12 cellular contexts compared by ENCODE assay signal in the genomic region with DNA sequence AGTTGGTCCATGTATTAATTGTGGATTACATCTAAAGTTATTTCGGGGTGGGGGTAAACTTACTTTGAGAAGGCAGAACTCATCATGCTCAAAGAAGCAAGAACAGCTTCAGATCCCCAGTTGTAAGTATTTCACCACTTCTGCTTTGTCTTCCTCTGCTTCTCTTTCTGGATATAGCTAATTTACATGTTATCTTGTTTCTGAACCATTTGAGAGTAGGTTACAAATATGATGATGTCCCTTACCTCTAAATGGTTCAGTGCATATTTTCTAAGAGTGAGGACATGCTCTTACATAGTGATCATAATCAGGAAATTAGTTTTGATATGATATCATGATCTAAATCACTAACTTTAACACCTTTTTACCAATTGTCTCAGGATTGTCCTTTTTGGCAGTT. TPM values are rescaled to one million over a fixed set of nuclear protein-coding genes. Genes with fewer than 3 reads are reported as not detected.
DNase-seq lines count a peak whose midpoint lies in the region; ATAC-seq and TF ChIP-seq lines count a peak whose summit lies in the region.
"Had no signal": no experiment of that assay in that cellular context is flagged by ENCODE, and none has a peak within 500 bp of the region (broad histone marks: within the 10 kb centered on the region; RNA-seq: fewer than 3 reads in every experiment).

No MANE protein-coding gene starts in this region.

- H3K27ac Mint-ChIP-seq in WTC11, result no peak overlapping the region
- H3K27ac Mint-ChIP-seq: stimulated activated naive CD8-positive, alpha-beta T cell treated with anti-CD3 and anti-CD28 coated beads, Interleukin-15, amount 100 ng/mL, for 72 hours had no signal

- no peak for TF ChIP-seq EP300 in sigmoid colon (IDR thresholded peaks at IDR 0.05)
- TF ChIP-seq EP300 in tibial nerve (IDR thresholded peaks at IDR 0.05), result no peak

- peak; percentile 31 for DNase-seq in NB4 (ENCODE audit: low read depth)
- DNase-seq in sigmoid colon, result no peak
- DNase-seq in WTC11 (ENCODE audit: low spot score), result no peak
- no peak for DNase-seq in tibial nerve (ENCODE audit: low spot score in 2 of 2)
- no peak for DNase-seq in glomerular visceral epithelial cell (ENCODE audit: extremely low spot score)
- DNase-seq in NCI-H2227 treated with DMSO at 0.1 percent for 48 hours (lab: John Stamatoyannopoulos, UW), result no peak
- DNase-seq: activated T-cell treated with anti-CD3 and anti-CD28 coated beads, Interleukin-2, amount 50 U/mL, for 48 hours; NCI-H226; stimulated activated naive CD8-positive, alpha-beta T cell treated with anti-CD3 and anti-CD28 coated beads, Interleukin-15, amount 100 ng/mL, for 72 hours had no signal

- H3K36me3 Mint-ChIP-seq in WTC11, result no peaks in the 10 kb centered on the region

- H3K27ac ChIP-seq in sigmoid colon (peak overlapping the region; percentile 70 to 89 (median 82)), tibial nerve (peak overlapping the region in 2 of 4 donors; percentile 69)
- H3K27ac ChIP-seq: parathyroid adenoma had no signal

- H3K9me3 ChIP-seq in sigmoid colon (no peaks in the 10 kb centered on the region), tibial nerve (no peaks in the 10 kb centered on the region)

- H3K4me1 Mint-ChIP-seq in WTC11, result peaks cover 48% of the 10 kb centered on the region

- intact Hi-C loops in sigmoid colon (cut with DNase I), result no loop called here

- POLR2A ChIA-PET in WTC11 (lab: Charles Lee), result no interaction called here

- peaks cover 0 to 95% (median 82%) of the 10 kb centered on the region in 4 donors for H3K4me1 ChIP-seq in sigmoid colon
- peaks cover 0 to 57% (median 39%) of the 10 kb centered on the region in 4 donors for H3K4me1 ChIP-seq in tibial nerve

- no peak for TF ChIP-seq POLR2A in NB4 (IDR thresholded peaks at IDR 0.05; ENCODE audit: extremely low read depth, insufficient read length)
- no peak for TF ChIP-seq POLR2A in sigmoid colon (IDR thresholded peaks at IDR 0.05)
- TF ChIP-seq POLR2A in tibial nerve (IDR thresholded peaks at IDR 0.05), result no peak

- no peak overlapping the region for H3K4me3 ChIP-seq in NB4 (ENCODE audit: low read depth, low read length)
- H3K4me3 ChIP-seq in sigmoid colon, result peak overlapping the region in 1 of 4 donors; percentile 24
- no peak overlapping the region for H3K4me3 ChIP-seq in tibial nerve

- TF ChIP-seq CTCF in NB4 (IDR thresholded peaks at IDR 0.05; ENCODE audit: low read depth, low read length) (no peak), sigmoid colon (IDR thresholded peaks at IDR 0.05) (no peak), WTC11 (IDR thresholded peaks at IDR 0.05) (no peak), tibial nerve (IDR thresholded peaks at IDR 0.05) (no peak)

- H3K36me3 ChIP-seq in sigmoid colon, result no peaks in the 10 kb centered on the region
- no peaks in the 10 kb centered on the region for H3K36me3 ChIP-seq in tibial nerve

- H3K27me3 Mint-ChIP-seq in WTC11 (ENCODE audit: low read depth), result no peaks in the 10 kb centered on the region

- H3K9me3 Mint-ChIP-seq in WTC11, result no peaks in the 10 kb centered on the region
- H3K9me3 Mint-ChIP-seq: stimulated activated naive CD8-positive, alpha-beta T cell treated with anti-CD3 and anti-CD28 coated beads, Interleukin-15, amount 100 ng/mL, for 72 hours had no signal

- no peaks in the 10 kb centered on the region for H3K27me3 ChIP-seq in sigmoid colon
- H3K27me3 ChIP-seq in tibial nerve, result no peaks in the 10 kb centered on the region

- H3K4me3 Mint-ChIP-seq in WTC11, result no peak overlapping the region
- H3K4me3 Mint-ChIP-seq: stimulated activated naive CD8-positive, alpha-beta T cell treated with anti-CD3 and anti-CD28 coated beads, Interleukin-15, amount 100 ng/mL, for 72 hours had no signal

- 54 to 80% methylated on average over 1 of the region's 1 CpG for WGBS in sigmoid colon, 2 donors
- WGBS in tibial nerve, 2 donors, result 85 to 90% methylated on average over 1 of the region's 1 CpG

- ATAC-seq in GM18909 (IDR thresholded peaks at IDR 0.05; ENCODE audit: poor library complexity, unreplicated experiment) (peak; percentile 61), HG02678 (IDR thresholded peaks at IDR 0.05; ENCODE audit: unreplicated experiment) (peak; percentile 69), WTC11 (no peak)
- ATAC-seq: stimulated activated naive CD8-positive, alpha-beta T cell treated with anti-CD3 and anti-CD28 coated beads, Interleukin-15, amount 100 ng/mL, for 72 hours had no signal

- CTCF ChIA-PET in WTC11 (lab: Charles Lee), result interaction anchor here (1.3 kb wide), 1 partner anchor 104 kb away, joined by 3 read pairs; no protein-coding TSS in a partner anchor

TF ChIP-seq in WTC11, 78 proteins besides CTCF, POLR2A, EP300 and RAD21:
- TF ChIP-seq, protein P1, sequence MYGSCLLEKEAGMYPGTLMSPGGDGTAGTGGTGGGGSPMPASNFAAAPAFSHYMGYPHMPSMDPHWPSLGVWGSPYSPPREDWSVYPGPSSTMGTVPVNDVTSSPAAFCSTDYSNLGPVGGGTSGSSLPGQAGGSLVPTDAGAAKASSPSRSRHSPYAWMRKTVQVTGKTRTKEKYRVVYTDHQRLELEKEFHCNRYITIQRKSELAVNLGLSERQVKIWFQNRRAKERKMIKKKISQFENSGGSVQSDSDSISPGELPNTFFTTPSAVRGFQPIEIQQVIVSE (CRISPR knock-in tag; IDR thresholded peaks at IDR 0.05; ENCODE audit: borderline replicate concordance), result no peak
- TF ChIP-seq MXD4 (CRISPR knock-in tag; IDR thresholded peaks at IDR 0.05; ENCODE audit: borderline replicate concordance) (no peak), FOXK1 (CRISPR knock-in tag; IDR thresholded peaks at IDR 0.05) (no peak), PRRX2 (CRISPR knock-in tag; IDR thresholded peaks at IDR 0.05) (no peak)
- TF ChIP-seq, protein P2, sequence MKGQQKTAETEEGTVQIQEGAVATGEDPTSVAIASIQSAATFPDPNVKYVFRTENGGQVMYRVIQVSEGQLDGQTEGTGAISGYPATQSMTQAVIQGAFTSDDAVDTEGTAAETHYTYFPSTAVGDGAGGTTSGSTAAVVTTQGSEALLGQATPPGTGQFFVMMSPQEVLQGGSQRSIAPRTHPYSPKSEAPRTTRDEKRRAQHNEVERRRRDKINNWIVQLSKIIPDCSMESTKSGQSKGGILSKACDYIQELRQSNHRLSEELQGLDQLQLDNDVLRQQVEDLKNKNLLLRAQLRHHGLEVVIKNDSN (CRISPR knock-in tag; IDR thresholded peaks at IDR 0.05), result no peak

RNA-seq across cellular contexts. Expression of a gene that starts 11.9 kb away (rescaled TPM):
- 100 to 1,000 TPM; 119 to 300 (median 181) TPM for total RNA-seq in sigmoid colon
- 10 to 100 TPM; 34.8 to 56.4 (median 53.2) TPM for polyA plus RNA-seq in sigmoid colon
- 69.2 to 88.8 TPM (median 73.5 TPM) in 3 replicates for total RNA-seq in WTC11 (2021)
- 100 to 1,000 TPM; 290 to 370 (median 346) TPM for total RNA-seq in tibial nerve
